In genomic region chr1:65681101-65681500, GRCh38 we compare ENCODE assay signal across 23 cellular contexts.
DNase-seq lines count a peak whose midpoint lies in the region; ATAC-seq, FAIRE-seq and TF ChIP-seq lines count a peak whose summit lies in the region.
"Had no signal": no experiment of that assay in that cellular context is flagged by ENCODE, and none has a peak within 500 bp of the region (broad histone marks: within the 10 kb centered on the region; RNA-seq: fewer than 3 reads in every experiment).

No MANE protein-coding gene starts in this region.

- no peak for TF ChIP-seq CTCF in RWPE1 (conservative IDR thresholded peaks at IDR 0.05; ENCODE audit: low read depth)
- TF ChIP-seq CTCF in retinal pigment epithelial cell (conservative IDR thresholded peaks at IDR 0.05; ENCODE audit: low read depth, low read length), result no peak

- CTCF ChIA-PET in RWPE1 (lab: Yijun Ruan, JAX), result interaction anchor here (0.6 kb wide), 1 partner anchor 477 kb away, joined by 3 read pairs; no protein-coding TSS in a partner anchor

- H3K27ac ChIP-seq in RWPE1, result no peak overlapping the region
- H3K27ac ChIP-seq: colonic mucosa, epithelial cell of prostate, heart left ventricle, HL-60, SJCRH30, spleen, thoracic aorta had no signal

- H3K4me3 ChIP-seq in retinal pigment epithelial cell (ENCODE audit: low read length), result no peak overlapping the region
- H3K4me3 ChIP-seq: colonic mucosa, heart left ventricle, SJCRH30, spleen, thoracic aorta had no signal

- peak; percentile 76 for FAIRE-seq in H54 (lab: Jason Lieb, UNC)

- ATAC-seq in GM19324 (IDR thresholded peaks at IDR 0.05; ENCODE audit: low FRiP score, unreplicated experiment), result no peak
- ATAC-seq: activated CD4-positive, CD25-positive, alpha-beta regulatory T cell treated with anti-CD3 and anti-CD28 coated beads, Interleukin-2, amount 50 U/mL, for 24 hours; heart left ventricle; natural killer cell had no signal

- TF ChIP-seq POLR2A in H54 (IDR thresholded peaks at IDR 0.05; ENCODE audit: low read depth, low read length), result no peak

- POLR2A ChIA-PET in RWPE1 (lab: Yijun Ruan, JAX; ENCODE audit: low non-redundant PET), result no interaction called here

- DNase-seq in H54 (ENCODE audit: insufficient read length, low spot score), result peak; percentile 21
- peak; percentile 40 for DNase-seq in RWPE1 (ENCODE audit: low spot score)
- peak; percentile 76 for DNase-seq in dermis blood vessel endothelial cell
- DNase-seq in retinal pigment epithelial cell (ENCODE audit: low read depth), result peak; percentile 4
- DNase-seq in NCI-H226, result no peak
- DNase-seq in COR-L47 (lab: John Stamatoyannopoulos, UW), result no peak
- DNase-seq in NCI-H446 treated with DMSO at 0.1 percent for 48 hours (lab: John Stamatoyannopoulos, UW), result no peak
- DNase-seq: amygdala, colonic mucosa, GOT3, heart left ventricle, islet precursor cell, KG1, natural killer cell, NCI-H1417 treated with DMSO at 0.1 percent for 48 hours, NCI-H2227 treated with DMSO at 0.1 percent for 48 hours, SJCRH30, spleen had no signal

Comparison
In these comparisons a context has a peak if more than half of its experiments do, and no peak if none do; other contexts are left out.
1. DNase-seq: peak in H54 (single experiment), RWPE1 (single experiment), dermis blood vessel endothelial cell (single experiment) and retinal pigment epithelial cell (single experiment); none in NCI-H226 (single experiment), COR-L47 (single experiment) and NCI-H446 treated with DMSO at 0.1 percent for 48 hours (single experiment).